10 cellular contexts compared by ENCODE assay signal in the genomic region with DNA sequence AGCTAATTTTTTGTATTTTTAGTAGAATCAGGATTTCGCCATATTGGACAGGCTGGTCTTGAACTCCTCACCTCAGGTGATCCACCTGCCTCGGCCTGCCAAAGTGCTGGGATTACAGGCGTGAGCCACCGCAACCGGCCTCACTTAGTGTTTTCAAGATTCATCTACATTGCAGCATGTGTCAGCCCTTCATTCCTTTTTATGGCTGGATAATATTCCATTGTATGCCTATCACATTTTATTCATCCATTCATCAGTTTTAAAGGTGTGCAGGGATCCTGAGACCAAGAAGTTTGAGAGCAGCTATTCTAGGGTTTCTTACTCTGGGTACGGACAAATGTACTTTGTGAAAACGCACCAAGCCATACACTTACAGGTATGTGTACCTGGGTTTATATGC.
"Had no signal": no experiment of that assay in that cellular context is flagged by ENCODE, and none has a peak within 500 bp of the region (broad histone marks: within the 10 kb centered on the region; RNA-seq: fewer than 3 reads in every experiment).

No MANE protein-coding gene starts in this region.

- H3K9me3 Mint-ChIP-seq: GM23338, H9, HFFc6 had no signal

- H3K4me2 ChIP-seq: GM23338 had no signal

- H3K4me3 ChIP-seq: GM23338, K562 had no signal

- H3K27ac Mint-ChIP-seq: GM23338, H9, HFFc6 had no signal

- DNase-seq: H9, HCEC 1CT, HFFc6, IMR-90, KG1 had no signal

- ATAC-seq: GM23338, K562 had no signal

- H3K4me3 Mint-ChIP-seq: GM23338, H9, HFFc6 had no signal

- FAIRE-seq: H1, H54, HTR-8/SVneo, K562 had no signal
